Comparison of ENCODE assay signal across 8 cellular contexts in genomic region chr12:55715833-55716581, GRCh38. TPM values are rescaled to one million over a fixed set of nuclear protein-coding genes. Genes with fewer than 3 reads are reported as not detected.
A peak's percentile ranks its signal among the peaks of the same experiment; 100 is the strongest.
DNase-seq lines count a peak whose midpoint lies in the region; ATAC-seq, FAIRE-seq and TF ChIP-seq lines count a peak whose summit lies in the region.

Gene BLOC1S1, plus strand, starts transcription at chr12:55716046. Its CDS starts 6 bp downstream, at chr12:55716052.

- in situ Hi-C loops in GM18951 (cut with MboI; ENCODE audit: low sequenced_read_pairs, unreplicated experiment), result no loop called here

- DNase-seq in AG08396 (ENCODE audit: low spot score) (peak; percentile 91), NCI-H226 (peak; percentile 96), WTC11 (ENCODE audit: low spot score) (peak; percentile 96), bronchial epithelial cell (ENCODE audit: low read depth) (peak; percentile 68), iPS-NIHi7 (ENCODE audit: extremely low spot score) (peak; percentile 94), smooth muscle cell of the brain vasculature (ENCODE audit: low read depth, low spot score) (peak; percentile 92)

- peaks cover 24% of the 10 kb centered on the region for H3K27me3 Mint-ChIP-seq in WTC11 (ENCODE audit: low read depth)

- H3K9me3 Mint-ChIP-seq in WTC11, result no peaks in the 10 kb centered on the region

- peak; percentile 93 for ATAC-seq in HG03175 (IDR thresholded peaks at IDR 0.05; ENCODE audit: unreplicated experiment)
- peak; percentile 88 for ATAC-seq in WTC11

- CTCF ChIA-PET in WTC11 (lab: Charles Lee), result interaction anchor here (0.6 to 10.8 kb wide), 9 partner anchors 9 to 115 kb away, joined by 3 to 141 read pairs (median 3); partner anchors contain the start of genes CD63, ITGA7 and SARNP

- no peaks in the 10 kb centered on the region for H3K36me3 Mint-ChIP-seq in WTC11

- peak within 1 kb of the TSS; percentile 85 for H3K4me3 Mint-ChIP-seq in WTC11

- no peak for TF ChIP-seq CTCF in WTC11 (IDR thresholded peaks at IDR 0.05)
- peak; percentile 2 for TF ChIP-seq CTCF in bronchial epithelial cell (IDR thresholded peaks at IDR 0.05; ENCODE audit: insufficient read depth, low read length, severe bottlenecking)

- FAIRE-seq in bronchial epithelial cell (lab: Jason Lieb, UNC), result no peak

- no peaks in the 10 kb centered on the region for H3K27me3 ChIP-seq in bronchial epithelial cell (ENCODE audit: control insufficient read depth, insufficient read depth, low read length)

- peak within 1 kb of the TSS; percentile 84 for H3K27ac Mint-ChIP-seq in WTC11

- H3K4me1 Mint-ChIP-seq in WTC11, result peaks cover 37% of the 10 kb centered on the region

- POLR2A ChIA-PET in WTC11 (lab: Charles Lee), result interaction anchor here (0.5 to 3.4 kb wide), 5 partner anchors 9 to 245 kb away, joined by 3 to 21 read pairs (median 5); partner anchors contain the start of genes CD63 and ITGA7

- peak; percentile 66 for TF ChIP-seq POLR2A in GM18951 (IDR thresholded peaks at IDR 0.05; ENCODE audit: extremely low read depth, insufficient read depth, insufficient read length)

- peaks cover 2% of the 10 kb centered on the region for H3K36me3 ChIP-seq in bronchial epithelial cell (ENCODE audit: control insufficient read depth, insufficient read depth, low read length)

- peak within 1 kb of the TSS; percentile 77 for H3K4me3 ChIP-seq in bronchial epithelial cell (ENCODE audit: low read depth, low read length)

TF ChIP-seq in WTC11, 78 proteins besides CTCF, POLR2A, EP300 and RAD21 (continues in another document):
- TF ChIP-seq CBFB (CRISPR knock-in tag; IDR thresholded peaks at IDR 0.05; ENCODE audit: low read depth), result no peak
- no peak for TF ChIP-seq E2F1 (CRISPR knock-in tag; IDR thresholded peaks at IDR 0.05)
- TF ChIP-seq ZBTB43 (CRISPR knock-in tag; IDR thresholded peaks at IDR 0.05), result no peak
- TF ChIP-seq NFATC4 (CRISPR knock-in tag; IDR thresholded peaks at IDR 0.05), result no peak
- TF ChIP-seq ATF6 (CRISPR knock-in tag; IDR thresholded peaks at IDR 0.05), result no peak
- TF ChIP-seq TEAD4 (CRISPR knock-in tag; IDR thresholded peaks at IDR 0.05), result no peak
- TF ChIP-seq ZNF219 (CRISPR knock-in tag; IDR thresholded peaks at IDR 0.05; ENCODE audit: borderline replicate concordance), result no peak
- no peak for TF ChIP-seq TP53 (CRISPR knock-in tag; IDR thresholded peaks at IDR 0.05)
- TF ChIP-seq ERG (CRISPR knock-in tag; IDR thresholded peaks at IDR 0.05), result no peak
- no peak for TF ChIP-seq CDX4 (CRISPR knock-in tag; IDR thresholded peaks at IDR 0.05; ENCODE audit: borderline replicate concordance)
- 0 out of 2 replicates have a peak, but pooled peaks have one; percentile 34 for TF ChIP-seq ATF1 (CRISPR knock-in tag; IDR thresholded peaks at IDR 0.05)
- TF ChIP-seq OVOL2 (CRISPR knock-in tag; IDR thresholded peaks at IDR 0.05; ENCODE audit: borderline replicate concordance), result no peak
- no peak for TF ChIP-seq RELA (CRISPR knock-in tag; IDR thresholded peaks at IDR 0.05; ENCODE audit: borderline replicate concordance)
- no peak for TF ChIP-seq ZNF423 (CRISPR knock-in tag; IDR thresholded peaks at IDR 0.05)
- TF ChIP-seq GABPB1 (CRISPR knock-in tag; IDR thresholded peaks at IDR 0.05), result peak; percentile 22; the same call in 1 of the 2 replicates
- TF ChIP-seq SMAD4 (CRISPR knock-in tag; IDR thresholded peaks at IDR 0.05), result no peak
- TF ChIP-seq USF1 (CRISPR knock-in tag; IDR thresholded peaks at IDR 0.05), result peak; percentile 100
- no peak for TF ChIP-seq HMGA2 (CRISPR knock-in tag; IDR thresholded peaks at IDR 0.05)
- no peak for TF ChIP-seq GRHL2 (CRISPR knock-in tag; IDR thresholded peaks at IDR 0.05; ENCODE audit: insufficient replicate concordance, severe bottlenecking)
- peak; percentile 100 for TF ChIP-seq USF2 (CRISPR knock-in tag; IDR thresholded peaks at IDR 0.05)
- no peak for TF ChIP-seq MXD4 (CRISPR knock-in tag; IDR thresholded peaks at IDR 0.05; ENCODE audit: borderline replicate concordance)
- peak; percentile 68; the same call in 1 of the 2 replicates for TF ChIP-seq TEAD1 (CRISPR knock-in tag; IDR thresholded peaks at IDR 0.05)

RNA-seq across cellular contexts. Expression of gene BLOC1S1, which starts in this region (rescaled TPM):
- total RNA-seq in WTC11 (2021) (81.9 to 97.1 TPM (median 95.1 TPM) in 3 replicates), bronchial epithelial cell (64.5 and 89.1 TPM in 2 replicates)

Comparison
In these comparisons a context has a peak if more than half of its experiments do, and no peak if none do; other contexts are left out.
1. Peak in every context shown above with its lines: DNase-seq, ATAC-seq and H3K4me3 ChIP-seq.